Comparison of ENCODE assay signal across 8 cellular contexts in the genomic region with DNA sequence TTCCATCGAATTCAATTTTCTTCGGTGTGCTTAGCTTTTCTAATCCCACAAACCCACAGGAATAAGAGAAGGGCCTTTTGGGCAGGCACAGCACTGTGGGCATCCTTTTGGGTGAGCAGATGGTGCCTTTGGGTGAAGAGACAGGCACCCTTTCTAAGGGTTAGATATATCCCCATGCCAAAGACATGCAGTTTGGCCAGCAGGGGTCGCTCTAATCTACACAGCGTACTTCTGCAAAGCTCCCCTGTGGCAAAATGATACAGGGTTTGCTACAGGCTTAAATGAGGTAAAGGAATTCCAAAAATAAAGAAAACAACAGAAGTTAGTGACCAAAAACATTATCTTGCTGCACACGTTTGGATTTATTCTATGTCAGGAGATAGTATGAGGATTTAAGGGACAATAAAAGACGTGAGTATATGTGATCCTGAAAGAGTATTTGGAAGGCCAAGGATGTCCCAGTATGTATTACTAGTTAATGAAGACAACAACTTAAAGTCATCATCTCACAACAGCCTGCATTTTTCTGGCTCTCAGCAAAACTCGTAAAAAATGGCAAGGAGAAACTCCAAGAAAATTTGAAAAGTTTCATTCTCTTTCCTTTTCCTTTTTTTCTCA. TPM values are rescaled to one million over a fixed set of nuclear protein-coding genes. Genes with fewer than 3 reads are reported as not detected.
DNase-seq lines count a peak whose midpoint lies in the region; ATAC-seq and TF ChIP-seq lines count a peak whose summit lies in the region.

No MANE protein-coding gene starts in this region.

- no peaks in the 10 kb centered on the region for H3K9me3 Mint-ChIP-seq in MCF 10A (ENCODE audit: unreplicated experiment)
- no peaks in the 10 kb centered on the region for H3K9me3 Mint-ChIP-seq in immature natural killer cell

- H3K9me3 ChIP-seq in breast epithelium: no peaks in the 10 kb centered on the region

- no TSS peak for BruUV-seq in MCF 10A (replicated peaks; lab: Mats Ljungman, UMichigan)

- H3K4me3 Mint-ChIP-seq in MCF 10A (ENCODE audit: unreplicated experiment) (no peak overlapping the region), immature natural killer cell (no peak overlapping the region)

- no peaks in the 10 kb centered on the region for H3K36me3 ChIP-seq in breast epithelium

- no peaks in the 10 kb centered on the region for H3K36me3 Mint-ChIP-seq in MCF 10A (ENCODE audit: insufficient read depth, unreplicated experiment)
- H3K36me3 Mint-ChIP-seq in immature natural killer cell: no peaks in the 10 kb centered on the region

- ATAC-seq in HG03342 (IDR thresholded peaks at IDR 0.05; ENCODE audit: unreplicated experiment): peak; percentile 92
- peak; percentile 97 for ATAC-seq in SK-N-SH treated with all-trans-retinoic acid at 6 μM for 48 hours

- CTCF ChIA-PET in MCF 10A (lab: Yijun Ruan, JAX): interaction anchor here (0.5 to 3.4 kb wide), 26 partner anchors 9 to 1821 kb away, joined by 3 to 15 read pairs (median 4); no protein-coding TSS in a partner anchor

- DNase-seq in MCF 10A (ENCODE audit: unreplicated experiment) (peak; percentile 79), breast epithelium (ENCODE audit: low spot score in 2 of 2) (no peak), amniotic epithelial cell (ENCODE audit: low read depth) (peak; percentile 34), immature natural killer cell (peak in 2 of 3 donors; percentile 14 to 27), NCI-H2171 treated with DMSO at 0.1 percent for 48 hours (lab: John Stamatoyannopoulos, UW) (no peak)
- peak; percentile 19 for DNase-seq in stimulated activated CD8-positive, alpha-beta memory T cell treated with anti-CD3 and anti-CD28 coated beads, Interleukin-15, amount 100 ng/mL, for 24 hours (ENCODE audit: low read depth)

- no peak overlapping the region for H3K4me3 ChIP-seq in breast epithelium

- intact Hi-C loops in MCF 10A (cut with micrococcal nuclease): loop anchor here (1.0 to 5.0 kb wide), 4 partner anchors 55 to 1471 kb away; no protein-coding TSS in a partner anchor
- intact Hi-C loops in breast epithelium (cut with DNase I; ENCODE audit: low total_unique reads): no loop called here

- H3K27ac ChIP-seq in breast epithelium: no peak overlapping the region

- TF ChIP-seq CTCF in MCF 10A (IDR thresholded peaks at IDR 0.05; ENCODE audit: unreplicated experiment): peak; percentile 86
- TF ChIP-seq CTCF in breast epithelium (IDR thresholded peaks at IDR 0.05): no peak

- H3K4me1 Mint-ChIP-seq in MCF 10A (ENCODE audit: insufficient read depth, unreplicated experiment) (peaks cover 6% of the 10 kb centered on the region), immature natural killer cell (no peaks in the 10 kb centered on the region)

- H3K4me1 ChIP-seq in breast epithelium: no peaks in the 10 kb centered on the region

- peaks cover 0 to 15% of the 10 kb centered on the region in 2 donors for H3K27me3 ChIP-seq in breast epithelium

- TF ChIP-seq POLR2A in breast epithelium (IDR thresholded peaks at IDR 0.05): no peak

- H3K27me3 Mint-ChIP-seq in MCF 10A (ENCODE audit: insufficient read depth, unreplicated experiment) (peaks cover 53% of the 10 kb centered on the region), immature natural killer cell (ENCODE audit: low read depth in 3 of 3) (peaks cover 0 to 15% (median 1%) of the 10 kb centered on the region in 3 donors)

- POLR2A ChIA-PET in MCF 10A (lab: Yijun Ruan, JAX): interaction anchor here (0.7 to 1.6 kb wide), 2 partner anchors 54 to 1801 kb away, joined by 3 to 4 read pairs; no protein-coding TSS in a partner anchor

- H3K27ac Mint-ChIP-seq in MCF 10A (ENCODE audit: low read depth, unreplicated experiment) (no peak overlapping the region), immature natural killer cell (no peak overlapping the region)

TF ChIP-seq in SK-N-SH treated with all-trans-retinoic acid at 6 μM for 48 hours, 23 proteins besides CTCF, POLR2A, EP300 and RAD21:
- TF ChIP-seq ZNF565 (CRISPR knock-in tag; conservative IDR thresholded peaks at IDR 0.05; ENCODE audit: low read depth) (no peak), GLIS3 (CRISPR knock-in tag; IDR thresholded peaks at IDR 0.05) (no peak), ZNF8 (CRISPR knock-in tag; IDR thresholded peaks at IDR 0.05) (no peak), OSR1 (CRISPR knock-in tag; IDR thresholded peaks at IDR 0.05) (no peak), CSDC2 (CRISPR knock-in tag; IDR thresholded peaks at IDR 0.05) (no peak), ZC3H10 (CRISPR knock-in tag; IDR thresholded peaks at IDR 0.05) (no peak)
- TF ChIP-seq, protein P1, sequence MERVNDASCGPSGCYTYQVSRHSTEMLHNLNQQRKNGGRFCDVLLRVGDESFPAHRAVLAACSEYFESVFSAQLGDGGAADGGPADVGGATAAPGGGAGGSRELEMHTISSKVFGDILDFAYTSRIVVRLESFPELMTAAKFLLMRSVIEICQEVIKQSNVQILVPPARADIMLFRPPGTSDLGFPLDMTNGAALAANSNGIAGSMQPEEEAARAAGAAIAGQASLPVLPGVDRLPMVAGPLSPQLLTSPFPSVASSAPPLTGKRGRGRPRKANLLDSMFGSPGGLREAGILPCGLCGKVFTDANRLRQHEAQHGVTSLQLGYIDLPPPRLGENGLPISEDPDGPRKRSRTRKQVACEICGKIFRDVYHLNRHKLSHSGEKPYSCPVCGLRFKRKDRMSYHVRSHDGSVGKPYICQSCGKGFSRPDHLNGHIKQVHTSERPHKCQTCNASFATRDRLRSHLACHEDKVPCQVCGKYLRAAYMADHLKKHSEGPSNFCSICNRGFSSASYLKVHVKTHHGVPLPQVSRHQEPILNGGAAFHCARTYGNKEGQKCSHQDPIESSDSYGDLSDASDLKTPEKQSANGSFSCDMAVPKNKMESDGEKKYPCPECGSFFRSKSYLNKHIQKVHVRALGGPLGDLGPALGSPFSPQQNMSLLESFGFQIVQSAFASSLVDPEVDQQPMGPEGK (CRISPR knock-in tag; IDR thresholded peaks at IDR 0.05; ENCODE audit: borderline replicate concordance): no peak
- TF ChIP-seq, protein P2, sequence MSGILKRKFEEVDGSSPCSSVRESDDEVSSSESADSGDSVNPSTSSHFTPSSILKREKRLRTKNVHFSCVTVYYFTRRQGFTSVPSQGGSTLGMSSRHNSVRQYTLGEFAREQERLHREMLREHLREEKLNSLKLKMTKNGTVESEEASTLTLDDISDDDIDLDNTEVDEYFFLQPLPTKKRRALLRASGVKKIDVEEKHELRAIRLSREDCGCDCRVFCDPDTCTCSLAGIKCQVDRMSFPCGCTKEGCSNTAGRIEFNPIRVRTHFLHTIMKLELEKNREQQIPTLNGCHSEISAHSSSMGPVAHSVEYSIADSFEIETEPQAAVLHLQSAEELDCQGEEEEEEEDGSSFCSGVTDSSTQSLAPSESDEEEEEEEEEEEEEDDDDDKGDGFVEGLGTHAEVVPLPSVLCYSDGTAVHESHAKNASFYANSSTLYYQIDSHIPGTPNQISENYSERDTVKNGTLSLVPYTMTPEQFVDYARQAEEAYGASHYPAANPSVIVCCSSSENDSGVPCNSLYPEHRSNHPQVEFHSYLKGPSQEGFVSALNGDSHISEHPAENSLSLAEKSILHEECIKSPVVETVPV (CRISPR knock-in tag; IDR thresholded peaks at IDR 0.05): no peak

RNA-seq across cellular contexts. Expression of a gene that starts 49.5 kb away (rescaled TPM):
- total RNA-seq in MCF 10A (2022): 0.69 and 0.89 TPM in 2 replicates
- 1 to 10 TPM in 2 of 3 donors, under 1 TPM in 1; 0.16 to 5.6 (median 2.5) TPM for total RNA-seq in breast epithelium
- not detected for polyA plus RNA-seq in immature natural killer cell

Comparison
In these comparisons a context has a peak if more than half of its experiments do, and no peak if none do; other contexts are left out.
1. DNase-seq: peak in MCF 10A (single experiment), amniotic epithelial cell (single experiment), immature natural killer cell (2 of 3) and stimulated activated CD8-positive, alpha-beta memory T cell treated with anti-CD3 and anti-CD28 coated beads, Interleukin-15, amount 100 ng/mL, for 24 hours (single experiment); none in breast epithelium (0 of 2) and NCI-H2171 treated with DMSO at 0.1 percent for 48 hours (single experiment).